In the genomic region with DNA sequence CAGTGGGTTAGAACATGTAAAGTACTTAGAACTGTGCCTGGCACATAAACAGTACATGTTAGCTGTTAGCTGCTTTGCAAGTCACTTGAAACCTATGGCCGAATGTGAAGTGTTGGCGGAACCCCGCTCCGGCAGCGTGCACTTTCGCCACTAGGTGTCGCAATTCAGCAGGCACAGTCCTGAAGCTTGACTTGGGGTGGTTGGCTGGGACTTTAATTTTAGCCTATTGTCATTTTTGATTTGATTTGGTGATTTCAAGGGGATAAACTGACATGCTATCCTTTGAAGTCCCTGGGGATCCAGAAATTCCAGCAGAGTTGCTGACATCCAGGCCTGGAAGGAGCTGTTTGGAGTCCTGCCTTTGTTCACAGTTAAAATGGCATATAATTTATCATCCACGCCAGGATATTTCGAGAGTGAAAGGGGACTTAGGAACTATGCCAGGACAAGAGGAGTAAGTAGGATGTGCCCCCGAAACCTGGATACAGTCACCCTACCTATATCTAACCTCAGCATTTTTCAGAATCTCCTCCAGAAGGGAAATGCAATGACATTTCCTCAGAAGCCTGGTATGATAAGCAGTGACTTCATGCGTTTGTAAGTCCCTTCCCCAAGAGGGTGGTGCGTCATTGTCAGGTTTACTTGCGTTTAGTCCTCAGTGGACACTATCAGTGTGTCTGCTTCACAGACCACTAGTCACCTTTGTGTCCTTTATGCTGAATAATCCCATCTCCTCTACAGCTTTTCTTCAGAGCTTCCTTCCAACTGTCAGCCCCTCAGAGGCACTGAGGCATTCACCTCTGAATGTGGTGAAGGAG, we compare ENCODE assay signal across 8 cellular contexts. TPM values are rescaled to one million over a fixed set of nuclear protein-coding genes. Genes with fewer than 3 reads are reported as not detected.
DNase-seq lines count a peak whose midpoint lies in the region; ATAC-seq, FAIRE-seq and TF ChIP-seq lines count a peak whose summit lies in the region.

No MANE protein-coding gene starts in this region.

- peak overlapping the region; percentile 65 for H3K4me3 Mint-ChIP-seq in CD4-positive, alpha-beta T cell
- no peak overlapping the region for H3K4me3 Mint-ChIP-seq in WTC11

- peak; percentile 72 for FAIRE-seq in H54 (lab: Jason Lieb, UNC)
- peak; percentile 65 for FAIRE-seq in islet of Langerhans (lab: Jason Lieb, UNC)

- ATAC-seq in CD4-positive, alpha-beta T cell (ENCODE audit: poor library complexity) = peak; percentile 53
- peak; percentile 48 for ATAC-seq in WTC11
- no peak for ATAC-seq in GM18498 (IDR thresholded peaks at IDR 0.05; ENCODE audit: unreplicated experiment)

- POLR2A ChIA-PET in CD4-positive, alpha-beta T cell (lab: Charles Lee) = interaction anchor here (1.2 kb wide), 1 partner anchor 202 kb away, joined by 7 read pairs; no protein-coding TSS in a partner anchor
- POLR2A ChIA-PET in WTC11 (lab: Charles Lee) = no interaction called here

- TF ChIP-seq POLR2A in H54 (IDR thresholded peaks at IDR 0.05; ENCODE audit: low read depth, low read length) (no peak), breast epithelium (IDR thresholded peaks at IDR 0.05) (no peak)

- H3K36me3 ChIP-seq in breast epithelium = no peaks in the 10 kb centered on the region

- intact Hi-C loops in CD4-positive, alpha-beta T cell (cut with DNase I, micrococcal nuclease) = loop anchor here (1.0 to 10.0 kb wide), 4 partner anchors 64 to 279 kb away; a partner anchor contains a TSS
- intact Hi-C loops in breast epithelium (cut with DNase I; ENCODE audit: low total_unique reads) = no loop called here

- H3K27ac ChIP-seq in CD4-positive, alpha-beta T cell (ENCODE audit: low read depth, low read length) = no peak overlapping the region
- H3K27ac ChIP-seq in breast epithelium = no peak overlapping the region

- no peaks in the 10 kb centered on the region for H3K36me3 Mint-ChIP-seq in CD4-positive, alpha-beta T cell (ENCODE audit: low read depth)
- no peaks in the 10 kb centered on the region for H3K36me3 Mint-ChIP-seq in WTC11

- H3K9me3 ChIP-seq in CD4-positive, alpha-beta T cell (ENCODE audit: control insufficient read depth, low read length) = no peaks in the 10 kb centered on the region
- no peaks in the 10 kb centered on the region for H3K9me3 ChIP-seq in breast epithelium

- no peak overlapping the region for H3K4me3 ChIP-seq in breast epithelium

- no peaks in the 10 kb centered on the region for H3K9me3 Mint-ChIP-seq in CD4-positive, alpha-beta T cell
- H3K9me3 Mint-ChIP-seq in WTC11 = no peaks in the 10 kb centered on the region

- peaks cover 7% of the 10 kb centered on the region for H3K27me3 Mint-ChIP-seq in CD4-positive, alpha-beta T cell
- peaks cover 19% of the 10 kb centered on the region for H3K27me3 Mint-ChIP-seq in WTC11 (ENCODE audit: low read depth)

- peak; percentile 72 to 86 (median 81) for DNase-seq in CD4-positive, alpha-beta T cell
- peak; percentile 79 for DNase-seq in H54 (ENCODE audit: insufficient read length, low spot score)
- DNase-seq in NCI-H2196 (lab: John Stamatoyannopoulos, UW; ENCODE audit: unreplicated experiment) = peak; percentile 76
- peak; percentile 92 for DNase-seq in WTC11 (ENCODE audit: low spot score)
- peak; percentile 75 to 90 for DNase-seq in breast epithelium (ENCODE audit: low spot score in 2 of 2)
- DNase-seq in stimulated activated CD4-positive, alpha-beta T cell treated with anti-CD3 and anti-CD28 coated beads, Interleukin-15, amount 100 ng/mL, for 48 hours (ENCODE audit: low read depth in 2 of 2) = peak; percentile 61 to 77

- peaks cover 14% of the 10 kb centered on the region for H3K4me1 Mint-ChIP-seq in CD4-positive, alpha-beta T cell (ENCODE audit: low read depth)
- peaks cover 8% of the 10 kb centered on the region for H3K4me1 Mint-ChIP-seq in WTC11

- H3K4me1 ChIP-seq in breast epithelium = no peaks in the 10 kb centered on the region

- TF ChIP-seq CTCF in CD4-positive, alpha-beta T cell (IDR thresholded peaks at IDR 0.05) = peak; percentile 93
- TF ChIP-seq CTCF in WTC11 (IDR thresholded peaks at IDR 0.05) (peak; percentile 90), breast epithelium (IDR thresholded peaks at IDR 0.05) (peak; percentile 92 to 93 (median 92))

- CTCF ChIA-PET in CD4-positive, alpha-beta T cell (lab: Charles Lee) = interaction anchor here (0.6 to 1.2 kb wide), 9 partner anchors 9 to 226 kb away, joined by 3 to 11 read pairs (median 3); no protein-coding TSS in a partner anchor
- CTCF ChIA-PET in WTC11 (lab: Charles Lee) = interaction anchor here (0.6 to 2.5 kb wide), 77 partner anchors 8 to 372 kb away, joined by 3 to 59 read pairs (median 5); a partner anchor contains a TSS

- peaks cover 3% of the 10 kb centered on the region for H3K27me3 ChIP-seq in CD4-positive, alpha-beta T cell (ENCODE audit: control insufficient read depth, insufficient read depth, low read length)
- no peaks in the 10 kb centered on the region for H3K27me3 ChIP-seq in breast epithelium

- no peak overlapping the region for H3K27ac Mint-ChIP-seq in CD4-positive, alpha-beta T cell
- H3K27ac Mint-ChIP-seq in WTC11 = no peak overlapping the region

TF ChIP-seq in WTC11, 78 proteins besides CTCF, POLR2A, EP300 and RAD21:
- TF ChIP-seq OVOL2 (CRISPR knock-in tag; IDR thresholded peaks at IDR 0.05; ENCODE audit: borderline replicate concordance) = no peak
- TF ChIP-seq, protein P1, sequence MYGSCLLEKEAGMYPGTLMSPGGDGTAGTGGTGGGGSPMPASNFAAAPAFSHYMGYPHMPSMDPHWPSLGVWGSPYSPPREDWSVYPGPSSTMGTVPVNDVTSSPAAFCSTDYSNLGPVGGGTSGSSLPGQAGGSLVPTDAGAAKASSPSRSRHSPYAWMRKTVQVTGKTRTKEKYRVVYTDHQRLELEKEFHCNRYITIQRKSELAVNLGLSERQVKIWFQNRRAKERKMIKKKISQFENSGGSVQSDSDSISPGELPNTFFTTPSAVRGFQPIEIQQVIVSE (CRISPR knock-in tag; IDR thresholded peaks at IDR 0.05; ENCODE audit: borderline replicate concordance) = no peak
- TF ChIP-seq, protein P2, sequence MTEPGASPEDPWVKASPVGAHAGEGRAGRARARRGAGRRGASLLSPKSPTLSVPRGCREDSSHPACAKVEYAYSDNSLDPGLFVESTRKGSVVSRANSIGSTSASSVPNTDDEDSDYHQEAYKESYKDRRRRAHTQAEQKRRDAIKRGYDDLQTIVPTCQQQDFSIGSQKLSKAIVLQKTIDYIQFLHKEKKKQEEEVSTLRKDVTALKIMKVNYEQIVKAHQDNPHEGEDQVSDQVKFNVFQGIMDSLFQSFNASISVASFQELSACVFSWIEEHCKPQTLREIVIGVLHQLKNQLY (CRISPR knock-in tag; IDR thresholded peaks at IDR 0.05) = no peak
- TF ChIP-seq RORB (CRISPR knock-in tag; IDR thresholded peaks at IDR 0.05) = no peak
- no peak for TF ChIP-seq ELF4 (CRISPR knock-in tag; IDR thresholded peaks at IDR 0.05; ENCODE audit: low read depth)
TF ChIP-seq in WTC11: peak in this region for 0.

RNA-seq across cellular contexts. Expression of a gene that starts 3.5 kb away (rescaled TPM):
- total RNA-seq in CD4-positive, alpha-beta T cell = 1 to 10 TPM in 1 of 2 experiments, under 1 TPM in 1; 0.82 to 1.3 TPM
- total RNA-seq in WTC11 (2021) (21.8 to 27.6 TPM (median 23.9 TPM) in 3 replicates), breast epithelium (10 to 100 TPM; 16.8 to 44.9 (median 36.9) TPM)
